Comparison of ENCODE assay signal across 31 cellular contexts in the genomic region with DNA sequence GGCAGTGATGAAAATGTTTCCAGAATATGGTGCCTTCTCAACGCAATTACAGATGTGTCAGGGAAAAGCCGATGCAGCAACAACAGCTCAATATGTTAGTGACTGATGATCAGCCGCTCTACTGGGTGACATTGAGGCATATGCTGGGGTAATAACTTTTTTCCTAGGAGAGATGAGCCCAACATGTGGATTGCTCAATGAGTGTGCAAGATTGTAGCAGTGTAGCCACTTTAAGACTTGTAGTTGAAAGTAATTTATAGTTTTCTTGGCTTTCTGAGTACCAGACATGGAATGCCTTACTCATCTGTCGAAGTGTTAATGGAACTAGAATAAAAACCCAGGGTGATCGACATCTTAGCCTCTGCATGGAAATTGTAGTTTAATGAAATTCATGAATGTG.
"Had no signal": no experiment of that assay in that cellular context is flagged by ENCODE, and none has a peak within 500 bp of the region (broad histone marks: within the 10 kb centered on the region; RNA-seq: fewer than 3 reads in every experiment).

No MANE protein-coding gene starts in this region.

- H3K36me3 ChIP-seq: adrenal gland, brain microvascular endothelial cell, pancreas, prostate gland, WERI-Rb-1 had no signal

- DNase-seq: activated CD4-positive, alpha-beta T cell treated with anti-CD3 and anti-CD28 coated beads for 48 hours; activated CD4-positive, alpha-beta T cell treated with anti-CD3 and anti-CD28 coated beads, Interleukin-2, amount 50 U/mL, for 48 hours; activated CD8-positive, alpha-beta memory T cell treated with anti-CD3 and anti-CD28 coated beads for 24 hours; activated effector memory CD4-positive, alpha-beta T cell treated with anti-CD3 and anti-CD28 coated beads, Interleukin-2, amount 50 U/mL, for 16 hours; activated naive CD4-positive, alpha-beta T cell treated with anti-CD3 and anti-CD28 coated beads for 36 hours; activated naive CD8-positive, alpha-beta T cell treated with anti-CD3 and anti-CD28 coated beads for 36 hours; brain microvascular endothelial cell; head of caudate nucleus; hypothalamus; immature natural killer cell; kidney; left colon; mammary epithelial cell; midbrain; naive thymus-derived CD4-positive, alpha-beta T cell; nucleus accumbens; pancreas; spleen; stimulated activated naive CD4-positive, alpha-beta T cell treated with Interleukin-2 at 50 U/mL for 16 hours; T-helper 9 cell; WERI-Rb-1 had no signal

- H3K27ac Mint-ChIP-seq: activated naive CD4-positive, alpha-beta T cell treated with anti-CD3 and anti-CD28 coated beads for 36 hours; activated naive CD8-positive, alpha-beta T cell treated with anti-CD3 and anti-CD28 coated beads for 36 hours; T-helper 1 cell treated with Interleukin-12 subunit alpha and Interleukin-12 subunit beta and Interleukin-4 antibody, amounts not matched to agents 30 μg/mL and 1 μg/mL, for 36 hours had no signal

- H3K4me3 ChIP-seq: adrenal gland, ascending aorta, coronary artery, pancreas, prostate gland, spleen, tibial nerve had no signal

- H3K27ac ChIP-seq: adrenal gland, ascending aorta, brain microvascular endothelial cell, coronary artery, pancreas, prostate gland, spleen, tibial nerve, WERI-Rb-1 had no signal

- H3K27me3 Mint-ChIP-seq: activated naive CD8-positive, alpha-beta T cell treated with anti-CD3 and anti-CD28 coated beads for 36 hours; naive thymus-derived CD4-positive, alpha-beta T cell had no signal

- H3K27me3 ChIP-seq: adrenal gland, ascending aorta, brain microvascular endothelial cell, pancreas, spleen, tibial nerve had no signal

- H3K9me3 Mint-ChIP-seq: activated naive CD4-positive, alpha-beta T cell treated with anti-CD3 and anti-CD28 coated beads for 36 hours; activated naive CD8-positive, alpha-beta T cell treated with anti-CD3 and anti-CD28 coated beads for 36 hours; immature natural killer cell; naive thymus-derived CD4-positive, alpha-beta T cell; neural crest cell; T-helper 1 cell treated with Interleukin-12 subunit alpha and Interleukin-12 subunit beta and Interleukin-4 antibody, amounts not matched to agents 30 μg/mL and 1 μg/mL, for 36 hours had no signal

- ATAC-seq: activated CD4-positive, CD25-positive, alpha-beta regulatory T cell treated with anti-CD3 and anti-CD28 coated beads, Interleukin-2, amount 50 U/mL, for 24 hours; left colon; naive thymus-derived CD4-positive, alpha-beta T cell; pancreas had no signal

- H3K4me1 ChIP-seq: pancreas, prostate gland had no signal

- FAIRE-seq: endothelial cell of umbilical vein, kidney, pancreas, TTC549 had no signal

- H3K4me3 Mint-ChIP-seq: activated naive CD4-positive, alpha-beta T cell treated with anti-CD3 and anti-CD28 coated beads for 36 hours; activated naive CD8-positive, alpha-beta T cell treated with anti-CD3 and anti-CD28 coated beads for 36 hours; immature natural killer cell; naive thymus-derived CD4-positive, alpha-beta T cell; neural crest cell; T-helper 1 cell treated with Interleukin-12 subunit alpha and Interleukin-12 subunit beta and Interleukin-4 antibody, amounts not matched to agents 30 μg/mL and 1 μg/mL, for 36 hours had no signal

- H3K4me1 Mint-ChIP-seq: immature natural killer cell had no signal

- H3K9me3 ChIP-seq: adrenal gland, ascending aorta, pancreas, prostate gland, spleen, tibial nerve had no signal
